Comparison of ENCODE assay signal across 8 cellular contexts in genomic region chr1:203512830-203513578, GRCh38. TPM values are rescaled to one million over a fixed set of nuclear protein-coding genes. Genes with fewer than 3 reads are reported as not detected.
A peak's percentile ranks its signal among the peaks of the same experiment; 100 is the strongest.
DNase-seq lines count a peak whose midpoint lies in the region; ATAC-seq and TF ChIP-seq lines count a peak whose summit lies in the region.

No MANE protein-coding gene starts in this region.

- H3K27ac ChIP-seq in CD4-positive, CD25-positive, alpha-beta regulatory T cell (ENCODE audit: insufficient read depth, low read length, poor library complexity, severe bottlenecking): no peak overlapping the region
- peak overlapping the region; percentile 75 to 88 (median 84) for H3K27ac ChIP-seq in gastroesophageal sphincter

- H3K36me3 Mint-ChIP-seq in CD4-positive, CD25-positive, alpha-beta regulatory T cell: no peaks in the 10 kb centered on the region
- H3K36me3 Mint-ChIP-seq in activated T-cell treated with anti-CD3 and anti-CD28 coated beads, Interleukin-2, amount 50 U/mL, for 72 hours (ENCODE audit: insufficient read depth in 2 of 2): no peaks in the 10 kb centered on the region

- peak overlapping the region; percentile 2 to 89 (median 66) for H3K27ac Mint-ChIP-seq in CD4-positive, CD25-positive, alpha-beta regulatory T cell
- peak overlapping the region; percentile 3 for H3K27ac Mint-ChIP-seq in activated T-cell treated with anti-CD3 and anti-CD28 coated beads, Interleukin-2, amount 50 U/mL, for 72 hours

- peak overlapping the region in 1 of 4 donors; percentile 7 for H3K4me3 Mint-ChIP-seq in CD4-positive, CD25-positive, alpha-beta regulatory T cell
- peak overlapping the region; percentile 42 to 81 for H3K4me3 Mint-ChIP-seq in activated T-cell treated with anti-CD3 and anti-CD28 coated beads, Interleukin-2, amount 50 U/mL, for 72 hours

- H3K36me3 ChIP-seq in CD4-positive, CD25-positive, alpha-beta regulatory T cell (ENCODE audit: control insufficient read depth, insufficient read depth, low read length): no peaks in the 10 kb centered on the region
- H3K36me3 ChIP-seq in MG63 (no peaks in the 10 kb centered on the region; the same call in 1 of the 2 replicates), gastroesophageal sphincter (no peaks in the 10 kb centered on the region)

- 5 to 13% methylated on average over 7 to 10 of the region's 10 CpGs for WGBS in gastroesophageal sphincter (ENCODE audit: low coverage in 1 of 2), 2 donors

- peaks cover 14% of the 10 kb centered on the region for H3K27me3 Mint-ChIP-seq in CD4-positive, CD25-positive, alpha-beta regulatory T cell
- H3K27me3 Mint-ChIP-seq in activated T-cell treated with anti-CD3 and anti-CD28 coated beads, Interleukin-2, amount 50 U/mL, for 72 hours (ENCODE audit: low read depth): no peaks in the 10 kb centered on the region

- ATAC-seq in CD4-positive, CD25-positive, alpha-beta regulatory T cell (ENCODE audit: low read depth in 2 of 2): peak; percentile 49 to 57
- ATAC-seq in activated T-cell treated with anti-CD3 and anti-CD28 coated beads, Interleukin-2, amount 50 U/mL, for 72 hours (replicated peaks in 1 of 2): peak; percentile 92 to 93
- ATAC-seq in gastroesophageal sphincter (peak; percentile 83), sciatic nerve (peak; percentile 61)

- intact Hi-C loops in sciatic nerve (cut with DNase I): no loop called here

- peak in 1 of 3 donors; percentile 37 for DNase-seq in CD4-positive, CD25-positive, alpha-beta regulatory T cell
- DNase-seq in MG63 (peak; percentile 94), sciatic nerve (ENCODE audit: low spot score) (no peak), NCI-H526 treated with DMSO at 0.1 percent for 48 hours (lab: John Stamatoyannopoulos, UW) (no peak), cerebellar cortex (ENCODE audit: low spot score) (no peak), DMS79 (lab: John Stamatoyannopoulos, UW) (no peak)
- DNase-seq in activated T-cell treated with anti-CD3 and anti-CD28 coated beads, Interleukin-2, amount 50 U/mL, for 72 hours: peak; percentile 56 to 67

- peaks cover 0 to 22% (median 1%) of the 10 kb centered on the region in 4 donors for H3K4me1 Mint-ChIP-seq in CD4-positive, CD25-positive, alpha-beta regulatory T cell
- peaks cover 27% of the 10 kb centered on the region for H3K4me1 Mint-ChIP-seq in activated T-cell treated with anti-CD3 and anti-CD28 coated beads, Interleukin-2, amount 50 U/mL, for 72 hours (ENCODE audit: low read depth)

- no peak for TF ChIP-seq POLR2A in gastroesophageal sphincter (IDR thresholded peaks at IDR 0.05)

- H3K4me1 ChIP-seq in CD4-positive, CD25-positive, alpha-beta regulatory T cell (ENCODE audit: control insufficient read depth, insufficient read depth, low read length, poor library complexity, severe bottlenecking): peaks cover 3% of the 10 kb centered on the region
- peaks cover 12 to 58% (median 17%) of the 10 kb centered on the region in 3 donors for H3K4me1 ChIP-seq in gastroesophageal sphincter

- TF ChIP-seq CTCF in gastroesophageal sphincter (IDR thresholded peaks at IDR 0.05): no peak

- no peaks in the 10 kb centered on the region for H3K27me3 ChIP-seq in CD4-positive, CD25-positive, alpha-beta regulatory T cell (ENCODE audit: control insufficient read depth, insufficient read depth, low read length)
- H3K27me3 ChIP-seq in MG63 (no peaks in the 10 kb centered on the region), gastroesophageal sphincter (no peaks in the 10 kb centered on the region)

- H3K9me3 Mint-ChIP-seq in CD4-positive, CD25-positive, alpha-beta regulatory T cell: no peaks in the 10 kb centered on the region
- no peaks in the 10 kb centered on the region for H3K9me3 Mint-ChIP-seq in activated T-cell treated with anti-CD3 and anti-CD28 coated beads, Interleukin-2, amount 50 U/mL, for 72 hours

- no peak for TF ChIP-seq EP300 in gastroesophageal sphincter (IDR thresholded peaks at IDR 0.05)

- H3K9me3 ChIP-seq in CD4-positive, CD25-positive, alpha-beta regulatory T cell (ENCODE audit: control insufficient read depth in 2 of 2, low read length in 2 of 2): no peaks in the 10 kb centered on the region
- no peaks in the 10 kb centered on the region for H3K9me3 ChIP-seq in MG63
- H3K9me3 ChIP-seq in gastroesophageal sphincter: no peaks in the 10 kb centered on the region

- no peak overlapping the region for H3K4me3 ChIP-seq in CD4-positive, CD25-positive, alpha-beta regulatory T cell (ENCODE audit: low read depth, low read length)
- H3K4me3 ChIP-seq in MG63 (no peak overlapping the region), gastroesophageal sphincter (no peak overlapping the region)

RNA-seq across cellular contexts. Expression of gene OPTC, which starts 19.1 kb away (rescaled TPM):
- not detected for total RNA-seq in CD4-positive, CD25-positive, alpha-beta regulatory T cell
- not detected for polyA plus RNA-seq in CD4-positive, CD25-positive, alpha-beta regulatory T cell
- total RNA-seq in MG63 (2014; rRNA removed; shearing (Covaris generic); ENCODE audit: low replicate concordance): not detected in 2 replicates
- not detected for total RNA-seq in activated T-cell treated with anti-CD3 and anti-CD28 coated beads, Interleukin-2, amount 50 U/mL, for 72 hours
- not detected for total RNA-seq in gastroesophageal sphincter
- not detected for total RNA-seq in sciatic nerve

RNA-seq across cellular contexts. Expression of gene PRELP, which starts 37.4 kb away (rescaled TPM):
- total RNA-seq in CD4-positive, CD25-positive, alpha-beta regulatory T cell: not detected
- not detected for polyA plus RNA-seq in CD4-positive, CD25-positive, alpha-beta regulatory T cell
- total RNA-seq in MG63 (2014; rRNA removed; shearing (Covaris generic); ENCODE audit: low replicate concordance): not detected in 2 replicates
- not detected for total RNA-seq in activated T-cell treated with anti-CD3 and anti-CD28 coated beads, Interleukin-2, amount 50 U/mL, for 72 hours
- total RNA-seq in gastroesophageal sphincter (100 to 1,000 TPM in 1 of 4 donors, 10 to 100 TPM in 3; 63.9 to 149 (median 66.1) TPM), sciatic nerve (200 TPM)

Comparison
In these comparisons a context has a peak if more than half of its experiments do, and no peak if none do; other contexts are left out.
1. DNase-seq: peak in MG63 (single experiment) and activated T-cell treated with anti-CD3 and anti-CD28 coated beads, Interleukin-2, amount 50 U/mL, for 72 hours (2 of 2); none in sciatic nerve (single experiment), NCI-H526 treated with DMSO at 0.1 percent for 48 hours (single experiment), cerebellar cortex (single experiment) and DMS79 (single experiment).
2. RNA of gene PRELP, which starts 37.4 kb away (total RNA-seq): 200 TPM in sciatic nerve (single experiment) and 63.9 to 149 TPM in gastroesophageal sphincter; not detected in activated T-cell treated with anti-CD3 and anti-CD28 coated beads, Interleukin-2, amount 50 U/mL, for 72 hours, not detected in CD4-positive, CD25-positive, alpha-beta regulatory T cell (single experiment) and not detected in MG63; every median in the first group is over 10 times any median in the second.
3. Peak in every context shown above with its lines, with median percentiles within 50 percentile points of each other: ATAC-seq.